ENCODE assay signal across 24 cellular contexts in genomic region chr14:30882431-30882830, GRCh38.
"Had no signal": no experiment of that assay in that cellular context is flagged by ENCODE, and none has a peak within 500 bp of the region (broad histone marks: within the 10 kb centered on the region; RNA-seq: fewer than 3 reads in every experiment).

No MANE protein-coding gene starts in this region.

- H3K9ac ChIP-seq: neural progenitor cell had no signal

- H3K36me3 ChIP-seq: gastroesophageal sphincter, left ventricle myocardium inferior, lower lobe of right lung, neural progenitor cell, ovary, right atrium auricular region, suprapubic skin, thyroid gland had no signal

- H3K27ac Mint-ChIP-seq: immature natural killer cell; memory B cell; mesothelial cell of epicardium; natural killer cell treated with Interleukin-12 subunit alpha and Interleukin-12 subunit beta and Interleukin-15 and Interleukin-18, amount 100 ng/mL, for 72 hours; neural progenitor cell; type B pancreatic cell had no signal

- H3K4me3 Mint-ChIP-seq: immature natural killer cell; memory B cell; mesothelial cell of epicardium; natural killer cell treated with Interleukin-12 subunit alpha and Interleukin-12 subunit beta and Interleukin-15 and Interleukin-18, amount 100 ng/mL, for 72 hours; neural progenitor cell; type B pancreatic cell had no signal

- H3K27me3 ChIP-seq: gastroesophageal sphincter, neural progenitor cell, ovary, right atrium auricular region, thyroid gland had no signal

- H3K4me1 ChIP-seq: gastroesophageal sphincter, left ventricle myocardium inferior, lower lobe of right lung, neural progenitor cell, right atrium auricular region, suprapubic skin, thyroid gland had no signal

- DNase-seq: cortex of kidney; dorsolateral prefrontal cortex; effector CD8-positive, alpha-beta T cell; glutamatergic neuron; immature natural killer cell; kidney; left cardiac atrium; left ventricle myocardium inferior; lower lobe of right lung; nucleus accumbens; ovary; stimulated activated CD4-positive, alpha-beta T cell treated with anti-CD3 and anti-CD28 coated beads, Interleukin-2, amount 100 ng/mL, for 48 hours; stimulated activated naive CD8-positive, alpha-beta T cell treated with anti-CD3 and anti-CD28 coated beads, Interleukin-15, Interleukin-2, amounts not matched to agents 100 U/mL and 50 U/mL, for 24 hours; thyroid gland had no signal

- ATAC-seq: esophagus mucosa; gastroesophageal sphincter; left cardiac atrium; lower lobe of right lung; natural killer cell treated with Interleukin-12 subunit alpha and Interleukin-12 subunit beta and Interleukin-15 and Interleukin-18, amount 100 ng/mL, for 72 hours; stimulated activated naive CD8-positive, alpha-beta T cell treated with anti-CD3 and anti-CD28 coated beads, Interleukin-15, Interleukin-2, amounts not matched to agents 100 U/mL and 50 U/mL, for 24 hours had no signal

- H3K27ac ChIP-seq: dorsolateral prefrontal cortex, gastroesophageal sphincter, left ventricle myocardium inferior, lower lobe of right lung, neural progenitor cell, ovary, right atrium auricular region, suprapubic skin, thyroid gland had no signal

- H3K36me3 Mint-ChIP-seq: immature natural killer cell; mesothelial cell of epicardium; natural killer cell treated with Interleukin-12 subunit alpha and Interleukin-12 subunit beta and Interleukin-15 and Interleukin-18, amount 100 ng/mL, for 72 hours; neural progenitor cell had no signal

- H2AFZ ChIP-seq: neural progenitor cell had no signal

- H3K4me2 ChIP-seq: neural progenitor cell, smooth muscle cell had no signal

- H3K4me3 ChIP-seq: dorsolateral prefrontal cortex, gastroesophageal sphincter, left ventricle myocardium inferior, lower lobe of right lung, neural progenitor cell, ovary, right atrium auricular region, smooth muscle cell, suprapubic skin, thyroid gland had no signal

- H3K9me3 Mint-ChIP-seq: immature natural killer cell; memory B cell; mesothelial cell of epicardium; natural killer cell treated with Interleukin-12 subunit alpha and Interleukin-12 subunit beta and Interleukin-15 and Interleukin-18, amount 100 ng/mL, for 72 hours; neural progenitor cell; type B pancreatic cell had no signal

- H3K27me3 Mint-ChIP-seq: memory B cell had no signal

- H3K9me3 ChIP-seq: gastroesophageal sphincter, left ventricle myocardium inferior, lower lobe of right lung, ovary, right atrium auricular region, suprapubic skin, thyroid gland had no signal

- H3K4me1 Mint-ChIP-seq: immature natural killer cell, memory B cell, mesothelial cell of epicardium, neural progenitor cell had no signal
